In genomic region chr4:132276989-132277388, GRCh38 we compare ENCODE assay signal across 35 cellular contexts.
"Had no signal": no experiment of that assay in that cellular context is flagged by ENCODE, and none has a peak within 500 bp of the region (broad histone marks: within the 10 kb centered on the region; RNA-seq: fewer than 3 reads in every experiment).

No MANE protein-coding gene starts in this region.

- H3K9me3 ChIP-seq: MG63 had no signal

- H3K36me3 ChIP-seq: MG63 had no signal

- DNase-seq: Kasumi-1, MG63, MM.1S, MV-4-11, NCI-H1048, NCI-H1092, NCI-H1092 treated with DMSO at 0.1 percent for 48 hours, NCI-H1105, NCI-H1105 treated with DMSO at 0.1 percent for 48 hours, NCI-H1417, NCI-H1417 treated with DMSO at 0.1 percent for 48 hours, NCI-H1436, NCI-H1436 treated with DMSO at 0.1 percent for 48 hours, NCI-H146, NCI-H1694, NCI-H1694 treated with DMSO at 0.1 percent for 48 hours, NCI-H187, NCI-H187 treated with DMSO at 0.1 percent for 48 hours, NCI-H1930, NCI-H2029, NCI-H2029 treated with DMSO at 0.1 percent for 48 hours, NCI-H2081, NCI-H2081 treated with DMSO at 0.1 percent for 48 hours, NCI-H2107, NCI-H2171, NCI-H2171 treated with DMSO at 0.1 percent for 48 hours, NCI-H2227 treated with DMSO at 0.1 percent for 48 hours, NCI-H226, NCI-H345, NCI-H446, NCI-H446 treated with DMSO at 0.1 percent for 48 hours, NCI-H510A, NCI-H510A treated with DMSO at 0.1 percent for 48 hours, NCI-H524, NCI-H524 treated with DMSO at 0.1 percent for 48 hours had no signal

- H3K4me3 ChIP-seq: MG63 had no signal

- H3K27me3 ChIP-seq: MG63 had no signal
